ENCODE assay signal across 19 cellular contexts in the genomic region with DNA sequence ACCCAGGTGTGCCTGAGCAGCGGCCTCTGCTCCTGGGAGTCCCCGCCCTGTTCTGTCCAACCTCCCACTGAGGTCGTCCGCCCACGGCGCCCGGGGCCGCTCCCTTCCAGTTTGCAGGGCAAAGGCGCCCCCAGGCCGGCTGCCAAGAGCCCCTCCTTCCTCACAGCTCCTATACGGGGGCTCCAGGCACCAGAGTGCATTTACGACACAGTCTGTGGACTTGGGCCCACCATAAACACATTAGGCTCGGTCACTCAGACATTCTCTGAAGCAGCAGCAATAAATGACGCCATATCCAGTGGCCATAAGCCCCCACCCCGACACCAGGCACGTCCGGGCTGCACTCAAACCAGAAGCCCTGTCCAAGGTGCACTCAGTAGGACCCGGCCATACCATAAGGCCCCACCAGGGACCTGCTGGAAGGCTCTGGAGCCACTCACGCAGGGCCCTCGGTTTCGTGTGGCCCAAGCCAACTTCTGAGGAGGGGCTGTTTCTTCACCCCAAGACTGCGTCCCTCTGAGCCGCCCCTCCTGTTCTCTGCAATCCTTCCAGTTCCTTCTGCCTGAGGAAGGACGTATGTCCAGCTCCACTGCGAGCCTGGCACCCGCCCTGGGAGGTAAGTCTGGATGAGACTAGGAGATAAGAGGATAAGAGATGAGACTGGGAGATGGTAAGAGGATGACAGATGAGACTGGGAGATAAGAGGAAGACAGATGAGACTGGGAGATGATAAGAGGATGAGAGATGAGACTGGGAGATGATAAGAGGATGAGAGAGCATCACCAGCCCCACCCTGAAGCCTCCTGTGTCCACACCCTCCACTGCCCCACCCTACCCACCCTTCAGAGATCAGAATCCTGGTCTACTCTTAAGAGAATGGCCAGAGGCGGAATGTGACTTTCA. TPM values are rescaled to one million over a fixed set of nuclear protein-coding genes. Genes with fewer than 3 reads are reported as not detected.
"Had no signal": no experiment of that assay in that cellular context is flagged by ENCODE, and none has a peak within 500 bp of the region (broad histone marks: within the 10 kb centered on the region; RNA-seq: fewer than 3 reads in every experiment).

No MANE protein-coding gene starts in this region.

- ATAC-seq: foreskin keratinocyte; heart left ventricle; naive thymus-derived CD4-positive, alpha-beta T cell; stimulated activated memory B cell treated with anti-CD40 and anti-IgM and Interleukin-4, amounts not matched to agents 10 μg/mL and 1 μg/mL and 100 μg/mL, for 72 hours had no signal

- H3K27ac Mint-ChIP-seq: stimulated activated memory B cell treated with anti-CD40 and anti-IgM and Interleukin-4, amounts not matched to agents 10 μg/mL and 1 μg/mL and 100 μg/mL, for 72 hours had no signal

- H3K4me1 ChIP-seq: ascending aorta, breast epithelium, foreskin keratinocyte, heart left ventricle, tibial artery, uterus had no signal

- H3K4me3 Mint-ChIP-seq: naive thymus-derived CD4-positive, alpha-beta T cell; stimulated activated memory B cell treated with anti-CD40 and anti-IgM and Interleukin-4, amounts not matched to agents 10 μg/mL and 1 μg/mL and 100 μg/mL, for 72 hours had no signal

- H3K9me3 Mint-ChIP-seq: stimulated activated memory B cell treated with anti-CD40 and anti-IgM and Interleukin-4, amounts not matched to agents 10 μg/mL and 1 μg/mL and 100 μg/mL, for 72 hours had no signal

- H3K27me3 ChIP-seq: ascending aorta, foreskin keratinocyte, uterus had no signal

- H3K36me3 ChIP-seq: ascending aorta, breast epithelium, heart left ventricle, tibial artery, uterus had no signal

- H3K36me3 Mint-ChIP-seq: naive thymus-derived CD4-positive, alpha-beta T cell; stimulated activated memory B cell treated with anti-CD40 and anti-IgM and Interleukin-4, amounts not matched to agents 10 μg/mL and 1 μg/mL and 100 μg/mL, for 72 hours had no signal

- DNase-seq: activated CD4-positive, alpha-beta T cell treated with anti-CD3 and anti-CD28 coated beads for 1 hour; activated CD4-positive, alpha-beta T cell treated with anti-CD3 and anti-CD28 coated beads, Interleukin-2, amount 50 U/mL, for 4 hours; activated naive CD4-positive, alpha-beta T cell treated with Interleukin-2 at 50 U/mL for 16 hours; activated T-cell treated with anti-CD3 and anti-CD28 coated beads for 4 hours; cerebellar nuclear complex; effector memory CD4-positive, alpha-beta T cell; foreskin keratinocyte; naive thymus-derived CD4-positive, alpha-beta T cell; stimulated activated CD4-positive, alpha-beta T cell treated with anti-CD3 and anti-CD28 coated beads, Interleukin-2, amount 100 ng/mL, for 48 hours; T1000; tibial artery; uterus had no signal

- H3K4me3 ChIP-seq: ascending aorta, breast epithelium, heart left ventricle, tibial artery, uterus had no signal

- H3K9me3 ChIP-seq: ascending aorta, breast epithelium, heart left ventricle, tibial artery, uterus had no signal

- H3K27ac ChIP-seq: ascending aorta, breast epithelium, foreskin keratinocyte, heart left ventricle, tibial artery, uterus had no signal

RNA-seq across cellular contexts. Expression of a gene that starts 26.7 kb away (rescaled TPM):
- total RNA-seq: ascending aorta; breast epithelium; foreskin keratinocyte; heart left ventricle; lung microvascular endothelial cell; mononuclear cell; naive thymus-derived CD4-positive, alpha-beta T cell; renal cortical epithelial cell; uterus had no signal
- polyA plus RNA-seq: foreskin keratinocyte; heart left ventricle; naive thymus-derived CD4-positive, alpha-beta T cell had no signal

RNA-seq across cellular contexts. Expression of a gene that starts 42.9 kb away (rescaled TPM):
- total RNA-seq: ascending aorta, heart left ventricle, lung microvascular endothelial cell, renal cortical epithelial cell had no signal
- polyA plus RNA-seq: foreskin keratinocyte, heart left ventricle had no signal

RNA-seq across cellular contexts. Expression of a gene that starts 50.5 kb away (rescaled TPM):
- total RNA-seq: ascending aorta; breast epithelium; foreskin keratinocyte; heart left ventricle; lung microvascular endothelial cell; mononuclear cell; naive thymus-derived CD4-positive, alpha-beta T cell; renal cortical epithelial cell had no signal
- polyA plus RNA-seq: foreskin keratinocyte; heart left ventricle; naive thymus-derived CD4-positive, alpha-beta T cell had no signal
